2 cellular contexts compared by ENCODE assay signal in the genomic region with DNA sequence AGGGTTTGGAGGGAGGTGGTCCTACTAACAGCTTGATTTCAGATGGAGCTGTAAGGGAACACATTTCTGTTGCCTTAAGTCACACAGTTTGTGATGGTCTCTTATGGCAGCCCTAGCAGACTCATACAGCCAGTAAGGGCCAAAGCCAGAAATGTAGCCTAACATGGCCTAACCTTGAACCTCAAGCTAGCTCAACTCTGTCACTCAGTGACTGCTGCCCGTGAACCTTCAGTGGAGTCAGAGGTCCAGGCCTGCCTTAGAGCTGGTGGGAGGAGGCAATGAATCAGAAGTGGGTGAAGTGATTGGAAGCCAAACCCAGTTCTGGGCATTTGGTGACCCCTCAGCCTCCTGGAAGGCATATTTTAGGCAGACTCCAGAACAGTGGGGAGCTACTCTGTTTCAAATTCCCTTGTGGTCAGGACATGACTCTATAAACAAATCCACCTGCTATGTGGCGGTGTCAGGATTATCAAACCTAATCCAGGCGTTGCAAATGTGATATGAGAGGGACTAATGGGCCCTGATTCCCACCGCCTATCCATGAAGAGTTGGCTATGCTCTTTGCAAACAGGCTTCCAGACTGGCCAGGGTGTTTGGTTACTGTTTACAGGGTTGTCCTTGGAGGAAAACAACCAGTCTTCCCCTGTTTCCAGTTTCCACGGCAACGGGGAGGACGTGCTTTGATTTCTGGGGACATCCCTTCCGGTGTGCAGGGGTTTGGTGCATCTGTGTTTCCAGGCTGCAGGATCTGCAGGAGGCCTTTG.
TF ChIP-seq lines count a peak whose summit lies in the region.

No MANE protein-coding gene starts in this region.

TF ChIP-seq in SK-N-SH treated with all-trans-retinoic acid at 6 μM for 48 hours, 23 proteins besides CTCF, POLR2A, EP300 and RAD21 (continued from another document):
- TF ChIP-seq SNAI2 (CRISPR knock-in tag; IDR thresholded peaks at IDR 0.05) (no peak), ZNF565 (CRISPR knock-in tag; conservative IDR thresholded peaks at IDR 0.05; ENCODE audit: low read depth) (no peak), TOX (CRISPR knock-in tag; IDR thresholded peaks at IDR 0.05; ENCODE audit: borderline replicate concordance) (no peak), BACH2 (CRISPR knock-in tag; IDR thresholded peaks at IDR 0.05; ENCODE audit: borderline replicate concordance) (no peak)
- TF ChIP-seq, protein P1, sequence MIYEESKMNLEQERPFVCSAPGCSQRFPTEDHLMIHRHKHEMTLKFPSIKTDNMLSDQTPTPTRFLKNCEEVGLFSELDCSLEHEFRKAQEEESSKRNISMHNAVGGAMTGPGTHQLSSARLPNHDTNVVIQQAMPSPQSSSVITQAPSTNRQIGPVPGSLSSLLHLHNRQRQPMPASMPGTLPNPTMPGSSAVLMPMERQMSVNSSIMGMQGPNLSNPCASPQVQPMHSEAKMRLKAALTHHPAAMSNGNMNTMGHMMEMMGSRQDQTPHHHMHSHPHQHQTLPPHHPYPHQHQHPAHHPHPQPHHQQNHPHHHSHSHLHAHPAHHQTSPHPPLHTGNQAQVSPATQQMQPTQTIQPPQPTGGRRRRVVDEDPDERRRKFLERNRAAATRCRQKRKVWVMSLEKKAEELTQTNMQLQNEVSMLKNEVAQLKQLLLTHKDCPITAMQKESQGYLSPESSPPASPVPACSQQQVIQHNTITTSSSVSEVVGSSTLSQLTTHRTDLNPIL (CRISPR knock-in tag; IDR thresholded peaks at IDR 0.05; ENCODE audit: low read depth) = no peak

TF ChIP-seq in HepG2, 621 proteins besides CTCF, POLR2A, EP300 and RAD21 (continued from another document):
- TF ChIP-seq, protein P2, sequence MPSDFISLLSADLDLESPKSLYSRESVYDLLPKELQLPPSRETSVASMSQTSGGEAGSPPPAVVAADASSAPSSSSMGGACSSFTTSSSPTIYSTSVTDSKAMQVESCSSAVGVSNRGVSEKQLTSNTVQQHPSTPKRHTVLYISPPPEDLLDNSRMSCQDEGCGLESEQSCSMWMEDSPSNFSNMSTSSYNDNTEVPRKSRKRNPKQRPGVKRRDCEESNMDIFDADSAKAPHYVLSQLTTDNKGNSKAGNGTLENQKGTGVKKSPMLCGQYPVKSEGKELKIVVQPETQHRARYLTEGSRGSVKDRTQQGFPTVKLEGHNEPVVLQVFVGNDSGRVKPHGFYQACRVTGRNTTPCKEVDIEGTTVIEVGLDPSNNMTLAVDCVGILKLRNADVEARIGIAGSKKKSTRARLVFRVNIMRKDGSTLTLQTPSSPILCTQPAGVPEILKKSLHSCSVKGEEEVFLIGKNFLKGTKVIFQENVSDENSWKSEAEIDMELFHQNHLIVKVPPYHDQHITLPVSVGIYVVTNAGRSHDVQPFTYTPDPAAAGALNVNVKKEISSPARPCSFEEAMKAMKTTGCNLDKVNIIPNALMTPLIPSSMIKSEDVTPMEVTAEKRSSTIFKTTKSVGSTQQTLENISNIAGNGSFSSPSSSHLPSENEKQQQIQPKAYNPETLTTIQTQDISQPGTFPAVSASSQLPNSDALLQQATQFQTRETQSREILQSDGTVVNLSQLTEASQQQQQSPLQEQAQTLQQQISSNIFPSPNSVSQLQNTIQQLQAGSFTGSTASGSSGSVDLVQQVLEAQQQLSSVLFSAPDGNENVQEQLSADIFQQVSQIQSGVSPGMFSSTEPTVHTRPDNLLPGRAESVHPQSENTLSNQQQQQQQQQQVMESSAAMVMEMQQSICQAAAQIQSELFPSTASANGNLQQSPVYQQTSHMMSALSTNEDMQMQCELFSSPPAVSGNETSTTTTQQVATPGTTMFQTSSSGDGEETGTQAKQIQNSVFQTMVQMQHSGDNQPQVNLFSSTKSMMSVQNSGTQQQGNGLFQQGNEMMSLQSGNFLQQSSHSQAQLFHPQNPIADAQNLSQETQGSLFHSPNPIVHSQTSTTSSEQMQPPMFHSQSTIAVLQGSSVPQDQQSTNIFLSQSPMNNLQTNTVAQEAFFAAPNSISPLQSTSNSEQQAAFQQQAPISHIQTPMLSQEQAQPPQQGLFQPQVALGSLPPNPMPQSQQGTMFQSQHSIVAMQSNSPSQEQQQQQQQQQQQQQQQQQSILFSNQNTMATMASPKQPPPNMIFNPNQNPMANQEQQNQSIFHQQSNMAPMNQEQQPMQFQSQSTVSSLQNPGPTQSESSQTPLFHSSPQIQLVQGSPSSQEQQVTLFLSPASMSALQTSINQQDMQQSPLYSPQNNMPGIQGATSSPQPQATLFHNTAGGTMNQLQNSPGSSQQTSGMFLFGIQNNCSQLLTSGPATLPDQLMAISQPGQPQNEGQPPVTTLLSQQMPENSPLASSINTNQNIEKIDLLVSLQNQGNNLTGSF (CRISPR knock-in tag; IDR thresholded peaks at IDR 0.05) = no peak
- TF ChIP-seq ZFX (CRISPR knock-in tag; IDR thresholded peaks at IDR 0.05; ENCODE audit: low read depth) = 0 out of 2 replicates have a peak, but pooled peaks have one; percentile 18
- TF ChIP-seq, protein P3, sequence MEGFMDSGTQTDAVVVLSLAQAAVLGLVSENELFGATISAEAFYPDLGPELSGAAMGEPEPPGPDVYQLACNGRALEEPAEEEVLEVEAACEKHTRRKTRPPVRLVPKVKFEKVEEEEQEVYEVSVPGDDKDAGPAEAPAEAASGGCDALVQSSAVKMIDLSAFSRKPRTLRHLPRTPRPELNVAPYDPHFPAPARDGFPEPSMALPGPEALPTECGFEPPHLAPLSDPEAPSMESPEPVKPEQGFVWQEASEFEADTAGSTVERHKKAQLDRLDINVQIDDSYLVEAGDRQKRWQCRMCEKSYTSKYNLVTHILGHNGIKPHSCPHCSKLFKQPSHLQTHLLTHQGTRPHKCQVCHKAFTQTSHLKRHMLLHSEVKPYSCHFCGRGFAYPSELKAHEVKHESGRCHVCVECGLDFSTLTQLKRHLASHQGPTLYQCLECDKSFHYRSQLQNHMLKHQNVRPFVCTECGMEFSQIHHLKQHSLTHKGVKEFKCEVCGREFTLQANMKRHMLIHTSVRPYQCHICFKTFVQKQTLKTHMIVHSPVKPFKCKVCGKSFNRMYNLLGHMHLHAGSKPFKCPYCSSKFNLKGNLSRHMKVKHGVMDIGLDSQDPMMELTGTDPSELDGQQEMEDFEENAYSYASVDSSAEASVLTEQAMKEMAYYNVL (CRISPR knock-in tag; IDR thresholded peaks at IDR 0.05; ENCODE audit: borderline replicate concordance) = no peak
